8 cellular contexts compared by ENCODE assay signal in genomic region chr2:119758881-119759450, GRCh38. TPM values are rescaled to one million over a fixed set of nuclear protein-coding genes. Genes with fewer than 3 reads are reported as not detected.
DNase-seq lines count a peak whose midpoint lies in the region; ATAC-seq, FAIRE-seq and TF ChIP-seq lines count a peak whose summit lies in the region.

No MANE protein-coding gene starts in this region.

- TF ChIP-seq EP300 in A549 (IDR thresholded peaks at IDR 0.05): no peak

- ATAC-seq in A549: no peak
- peak; percentile 4 for ATAC-seq in central memory CD8-positive, alpha-beta T cell (replicated peaks; ENCODE audit: extremely low read depth, poor library complexity, severe bottlenecking)
- ATAC-seq in GM19452 (IDR thresholded peaks at IDR 0.05; ENCODE audit: unreplicated experiment): no peak

- peaks cover 29% of the 10 kb centered on the region; the same call in 2 of the 3 replicates for H3K4me1 ChIP-seq in A549
- peaks cover 27% of the 10 kb centered on the region for H3K4me1 ChIP-seq in HUES48 (ENCODE audit: control insufficient read depth, insufficient read depth, low read length)
- peaks cover 19% of the 10 kb centered on the region for H3K4me1 ChIP-seq in muscle layer of colon (ENCODE audit: insufficient read depth, low read length)

- peak overlapping the region; percentile 52 for H3K9ac ChIP-seq in HUES48 (ENCODE audit: low read depth, low read length)
- peak overlapping the region; percentile 73 for H3K9ac ChIP-seq in muscle layer of colon (ENCODE audit: low read length)

- TF ChIP-seq RAD21 in A549 (conservative IDR thresholded peaks at IDR 0.05 in 1 of 2, IDR thresholded peaks at IDR 0.05 in 1 of 2): no peak

- H3K27me3 ChIP-seq in HUES48 (ENCODE audit: control insufficient read depth, insufficient read depth, low read length) (no peaks in the 10 kb centered on the region), muscle layer of colon (ENCODE audit: control insufficient read depth in 1 of 2, insufficient read depth in 2 of 2, low read length in 2 of 2) (no peaks in the 10 kb centered on the region)

- H3K4me1 Mint-ChIP-seq in central memory CD8-positive, alpha-beta T cell: peaks cover 36% of the 10 kb centered on the region

- peak overlapping the region; percentile 92 for H3K27ac Mint-ChIP-seq in central memory CD8-positive, alpha-beta T cell (ENCODE audit: low read depth)

- TF ChIP-seq CTCF in A549 (IDR thresholded peaks at IDR 0.05): no peak

- H3K9me3 ChIP-seq in A549 (no peaks in the 10 kb centered on the region), HUES48 (ENCODE audit: control insufficient read depth, insufficient read depth, low read length) (no peaks in the 10 kb centered on the region), muscle layer of colon (ENCODE audit: low read length) (no peaks in the 10 kb centered on the region)

- H3K36me3 ChIP-seq in HUES48 (ENCODE audit: control insufficient read depth, insufficient read depth, low read length) (no peaks in the 10 kb centered on the region), muscle layer of colon (ENCODE audit: insufficient read depth, low read length) (no peaks in the 10 kb centered on the region)

- no peaks in the 10 kb centered on the region for H3K27me3 Mint-ChIP-seq in central memory CD8-positive, alpha-beta T cell

- CTCF ChIA-PET in A549 (lab: Yijun Ruan, JAX): interaction anchor here (0.6 to 1.5 kb wide), 6 partner anchors 59 to 554 kb away, joined by 3 to 4 read pairs (median 3); no protein-coding TSS in a partner anchor

- no peak for TF ChIP-seq POLR2A in A549 (IDR thresholded peaks at IDR 0.05; ENCODE audit: low read length)

- DNase-seq in A549 (ENCODE audit: low read depth in 1 of 2, low spot score in 1 of 2): no peak
- no peak for DNase-seq in central memory CD8-positive, alpha-beta T cell (ENCODE audit: low spot score in 2 of 2)
- DNase-seq in urothelium cell line (ENCODE audit: low spot score): no peak
- DNase-seq in SK-N-DZ (ENCODE audit: low spot score): no peak
- no peak for DNase-seq in activated CD8-positive, alpha-beta memory T cell treated with anti-CD3 and anti-CD28 coated beads, Interleukin-2, amount 50 U/mL, for 4 hours

- peak overlapping the region; percentile 92 to 97 for H3K27ac ChIP-seq in A549
- H3K27ac ChIP-seq in HUES48 (ENCODE audit: low read depth, low read length): peak overlapping the region; percentile 100
- H3K27ac ChIP-seq in muscle layer of colon (ENCODE audit: low read depth, low read length): peak overlapping the region; percentile 81

- POLR2A ChIA-PET in A549 (lab: Yijun Ruan, JAX): interaction anchor here (0.7 to 1.4 kb wide), 9 partner anchors 10 to 464 kb away, joined by 3 to 9 read pairs (median 4); partner anchors contain the start of genes TMEM177, TMEM185B and TMEM37

- H3K4me3 ChIP-seq in A549 (peak overlapping the region; percentile 66), HUES48 (ENCODE audit: low read depth, low read length) (peak overlapping the region; percentile 87), muscle layer of colon (ENCODE audit: low read depth in 1 of 2, low read length in 2 of 2) (peak overlapping the region; percentile 81 to 83)

- no peaks in the 10 kb centered on the region for H3K9me3 Mint-ChIP-seq in central memory CD8-positive, alpha-beta T cell

- FAIRE-seq in A549 (lab: Jason Lieb, UNC) (no peak), urothelium cell line (lab: Jason Lieb, UNC) (no peak)

- H3K36me3 Mint-ChIP-seq in central memory CD8-positive, alpha-beta T cell (ENCODE audit: insufficient read depth): peaks cover 11% of the 10 kb centered on the region

- H3K4me2 ChIP-seq in A549: peak overlapping the region; percentile 80

- peak overlapping the region; percentile 84 for H3K4me3 Mint-ChIP-seq in central memory CD8-positive, alpha-beta T cell

- 43% methylated on average over 13 of the region's 13 CpGs for WGBS in A549 (ENCODE audit: missing lambda C conversion rate)

TF ChIP-seq in A549, 52 proteins besides CTCF, POLR2A, EP300 and RAD21:
- TF ChIP-seq NFE2L2 (conservative IDR thresholded peaks at IDR 0.05; ENCODE audit: low read length) (no peak), PHF8 (IDR thresholded peaks at IDR 0.05; ENCODE audit: borderline replicate concordance, low read depth) (peak; percentile 29; the same call in 1 of the 2 replicates), POLR2AphosphoS2 (conservative IDR thresholded peaks at IDR 0.05; ENCODE audit: low read length) (no peak), KDM5A (IDR thresholded peaks at IDR 0.05) (no peak), SMC3 (IDR thresholded peaks at IDR 0.05) (no peak)

RNA-seq across cellular contexts. Expression of gene PTPN4, which starts 0.8 kb away (rescaled TPM):
- polyA plus RNA-seq in A549 (2011; rRNA removed): 36.6 and 47.9 TPM in 2 replicates
- polyA plus RNA-seq in A549 (2012; cell fraction: cytosol; rRNA removed): 7.2 and 9.2 TPM in 2 replicates
- polyA plus RNA-seq in A549 (2012; cell fraction: nucleus; rRNA removed): 8.8 and 10.0 TPM in 2 replicates
- 14.1 to 16.9 TPM (median 14.5 TPM) in 3 replicates for polyA plus RNA-seq in A549 (2017; fragmentation: RNase III; extraction: RNeasy Plus Mini Kit Qiagen cat#74134 plus additional on column Dnase treatment)
- 80.4 and 84.0 TPM in 2 replicates for polyA minus RNA-seq in A549 (2011; rRNA and poly(A)+ RNA removed)
- polyA plus RNA-seq in SK-N-DZ (2014; cell fraction: cytosol; rRNA removed): 4.2 and 6.3 TPM in 2 replicates
- 9.6 and 12.1 TPM in 2 replicates for polyA plus RNA-seq in SK-N-DZ (2014; cell fraction: nucleus; rRNA removed)
